Comparison of ENCODE assay signal across 1 cellular context in genomic region chr2:32039447-32040219, GRCh38.
TF ChIP-seq lines count a peak whose summit lies in the region.

DPY30 (minus strand) TSS chr2:32039805; CDS start chr2:32039456, 349 bp downstream.

TF ChIP-seq in HepG2, 621 proteins besides CTCF, POLR2A, EP300 and RAD21 (continued from another document and continues in another):
- TF ChIP-seq ZBTB20 (CRISPR knock-in tag; IDR thresholded peaks at IDR 0.05; ENCODE audit: borderline replicate concordance, low read depth) (peak; percentile 87; the same call in 1 of the 2 replicates), ZNF775 (CRISPR knock-in tag; IDR thresholded peaks at IDR 0.05; ENCODE audit: borderline replicate concordance) (peak; percentile 65), SMARCE1 (IDR thresholded peaks at IDR 0.05; ENCODE audit: borderline replicate concordance) (no peak), REPIN1 (CRISPR knock-in tag; IDR thresholded peaks at IDR 0.05; ENCODE audit: borderline replicate concordance, low read depth) (peak; percentile 91), EED (CRISPR knock-in tag; IDR thresholded peaks at IDR 0.05) (peak; percentile 30; the same call in 1 of the 2 replicates), ZNF430 (CRISPR knock-in tag; IDR thresholded peaks at IDR 0.05) (peak; percentile 43; the same call in 1 of the 2 replicates), NCOA2 (CRISPR knock-in tag; IDR thresholded peaks at IDR 0.05) (peak; percentile 54; the same call in 1 of the 2 replicates), PHF5A (CRISPR knock-in tag; IDR thresholded peaks at IDR 0.05; ENCODE audit: low read depth, unreplicated experiment) (peak; percentile 74), ZNF34 (CRISPR knock-in tag; IDR thresholded peaks at IDR 0.05; ENCODE audit: borderline replicate concordance) (no peak), FOXK1 (CRISPR knock-in tag; IDR thresholded peaks at IDR 0.05; ENCODE audit: borderline replicate concordance, low read depth) (peak; percentile 81; the same call in 1 of the 2 replicates), TCF7L2 (IDR thresholded peaks at IDR 0.05; ENCODE audit: low read depth, low read length) (no peak), FOSL2 (CRISPR knock-in tag; IDR thresholded peaks at IDR 0.05) (peak; percentile 50; the same call in 1 of the 2 replicates), ZNF143 (CRISPR knock-in tag; IDR thresholded peaks at IDR 0.05) (peak; percentile 76), ARNT2 (CRISPR knock-in tag; IDR thresholded peaks at IDR 0.05; ENCODE audit: low read depth) (peak; percentile 93), CSRNP2 (CRISPR knock-in tag; conservative IDR thresholded peaks at IDR 0.05; ENCODE audit: low read depth) (no peak), HBP1 (CRISPR knock-in tag; IDR thresholded peaks at IDR 0.05; ENCODE audit: low read depth) (no peak), ZNF546 (CRISPR knock-in tag; conservative IDR thresholded peaks at IDR 0.05) (peak; percentile 56; the same call in 1 of the 2 replicates), CBX2 (IDR thresholded peaks at IDR 0.05; ENCODE audit: low read depth, low read length) (no peak), CBX2 (CRISPR knock-in tag; IDR thresholded peaks at IDR 0.05; ENCODE audit: low read depth) (no peak), SKIL (CRISPR knock-in tag; IDR thresholded peaks at IDR 0.05; ENCODE audit: borderline replicate concordance) (no peak), ZNF839 (CRISPR knock-in tag; IDR thresholded peaks at IDR 0.05; ENCODE audit: borderline replicate concordance) (peak; percentile 96; the same call in 1 of the 2 replicates), SIX4 (CRISPR knock-in tag; IDR thresholded peaks at IDR 0.05) (peak; percentile 12), RBM39 (IDR thresholded peaks at IDR 0.05; ENCODE audit: low read depth, low read length, poor library complexity, severe bottlenecking) (peak; percentile 52), MYPOP (CRISPR knock-in tag; IDR thresholded peaks at IDR 0.05) (peak; percentile 95), ZNF12 (CRISPR knock-in tag; IDR thresholded peaks at IDR 0.05) (no peak), ZNF598 (CRISPR knock-in tag; IDR thresholded peaks at IDR 0.05; ENCODE audit: borderline replicate concordance) (peak; percentile 96), ADNP (CRISPR knock-in tag; IDR thresholded peaks at IDR 0.05) (no peak), IRF1 (CRISPR knock-in tag; IDR thresholded peaks at IDR 0.05; ENCODE audit: low read depth) (no peak), ZNF768 (CRISPR knock-in tag; IDR thresholded peaks at IDR 0.05) (peak; percentile 79; the same call in 1 of the 2 replicates), FOXC1 (CRISPR knock-in tag; IDR thresholded peaks at IDR 0.05; ENCODE audit: borderline replicate concordance) (no peak; the same call in 1 of the 2 replicates), ZNF318 (CRISPR knock-in tag; IDR thresholded peaks at IDR 0.05) (no peak), ZSCAN21 (CRISPR knock-in tag; IDR thresholded peaks at IDR 0.05; ENCODE audit: borderline replicate concordance) (peak; percentile 48; the same call in 1 of the 2 replicates), ZNF264 (CRISPR knock-in tag; IDR thresholded peaks at IDR 0.05) (peak; percentile 80), ZNF788 (CRISPR knock-in tag; IDR thresholded peaks at IDR 0.05; ENCODE audit: borderline replicate concordance) (peak; percentile 79; the same call in 1 of the 2 replicates), TFDP1 (CRISPR knock-in tag; IDR thresholded peaks at IDR 0.05; ENCODE audit: borderline replicate concordance) (peak; percentile 91), HCFC1 (IDR thresholded peaks at IDR 0.05; ENCODE audit: low read depth, low read length) (no peak), HNF4A (CRISPR knock-in tag; IDR thresholded peaks at IDR 0.05) (peak; percentile 12; the same call in 1 of the 2 replicates), ZSCAN20 (CRISPR knock-in tag; IDR thresholded peaks at IDR 0.05; ENCODE audit: borderline replicate concordance) (peak; percentile 77; the same call in 1 of the 2 replicates), GMEB1 (CRISPR knock-in tag; IDR thresholded peaks at IDR 0.05; ENCODE audit: borderline replicate concordance) (peak; percentile 77; the same call in 1 of the 2 replicates), ZMAT5 (CRISPR knock-in tag; IDR thresholded peaks at IDR 0.05; ENCODE audit: borderline replicate concordance, low read depth) (no peak)
